In the genomic region with DNA sequence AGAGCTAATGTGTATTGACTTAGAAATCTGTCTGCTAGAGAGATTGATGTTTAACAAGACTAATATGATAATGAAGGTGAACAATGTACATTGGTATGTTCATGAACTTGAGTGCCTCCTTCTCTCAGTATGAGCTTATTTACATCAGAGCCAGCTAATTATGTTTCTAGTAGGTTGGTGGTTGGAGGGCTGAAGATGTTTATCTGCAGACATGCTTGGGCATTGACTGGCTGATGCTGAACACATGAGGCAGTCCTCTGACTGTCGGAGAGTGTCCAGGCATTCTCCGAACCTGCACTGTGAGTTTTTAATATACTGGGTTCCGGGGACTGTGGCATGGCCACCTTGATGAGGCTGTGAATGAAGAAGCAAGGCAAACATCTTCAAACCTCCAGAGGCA, we compare ENCODE assay signal across 33 cellular contexts. TPM values are rescaled to one million over a fixed set of nuclear protein-coding genes. Genes with fewer than 3 reads are reported as not detected.
A peak's percentile ranks its signal among the peaks of the same experiment; 100 is the strongest.
DNase-seq lines count a peak whose midpoint lies in the region; ATAC-seq and TF ChIP-seq lines count a peak whose summit lies in the region.
"Had no signal": no experiment of that assay in that cellular context is flagged by ENCODE, and none has a peak within 500 bp of the region (broad histone marks: within the 10 kb centered on the region; RNA-seq: fewer than 3 reads in every experiment).

No MANE protein-coding gene starts in this region.

- CTCF ChIA-PET in mammary epithelial cell (lab: Charles Lee; ENCODE audit: low non-redundant PET), result no interaction called here
- CTCF ChIA-PET in SK-N-SH (lab: Yijun Ruan, JAX), result no interaction called here

- peak; percentile 74 for ATAC-seq in foreskin keratinocyte
- ATAC-seq: esophagus mucosa; heart right ventricle; left colon; stimulated activated effector memory CD8-positive, alpha-beta T cell treated with anti-CD3 and anti-CD28 coated beads, Interleukin-12 subunit alpha, Interleukin-12 subunit beta, amount 100 ng/mL, for 72 hours; T-cell; WTC11 had no signal

- H3K4me1 ChIP-seq in mammary epithelial cell (ENCODE audit: insufficient read depth, low read length), result no peaks in the 10 kb centered on the region
- H3K4me1 ChIP-seq in breast epithelium, result no peaks in the 10 kb centered on the region
- peaks cover 3 to 17% of the 10 kb centered on the region in 2 experiments for H3K4me1 ChIP-seq in SK-N-SH (ENCODE audit: control insufficient read depth in 1 of 2, insufficient read depth in 2 of 2, low read depth in 1 of 2, low read length in 1 of 2)
- H3K4me1 ChIP-seq in foreskin keratinocyte, result peaks cover 4% of the 10 kb centered on the region
- H3K4me1 ChIP-seq: heart right ventricle, SJCRH30, transverse colon had no signal

- H3K36me3 ChIP-seq in mammary epithelial cell (ENCODE audit: insufficient read depth, low read length) (no peaks in the 10 kb centered on the region), breast epithelium (no peaks in the 10 kb centered on the region), SK-N-SH (replicated peaks in 1 of 2; ENCODE audit: control insufficient read depth in 1 of 2, insufficient read depth in 2 of 2, low read length in 1 of 2) (no peaks in the 10 kb centered on the region)
- H3K36me3 ChIP-seq: heart right ventricle, SJCRH30, transverse colon had no signal

- BruUV-seq in mammary epithelial cell (replicated peaks; lab: Mats Ljungman, UMichigan), result no TSS peak

- intact Hi-C loops in mammary epithelial cell (cut with micrococcal nuclease) (no loop called here), breast epithelium (cut with DNase I; ENCODE audit: low total_unique reads) (no loop called here)

- no peak overlapping the region for H3K4me3 ChIP-seq in mammary epithelial cell (replicated peaks in 1 of 3; ENCODE audit: insufficient read depth in 1 of 3, low read depth in 2 of 3, low read length in 3 of 3)
- no peak overlapping the region for H3K4me3 ChIP-seq in breast epithelium
- no peak overlapping the region for H3K4me3 ChIP-seq in SK-N-SH (ENCODE audit: low read depth in 2 of 2, low read length in 1 of 2)
- H3K4me3 ChIP-seq: heart right ventricle, MG63, SJCRH30, transverse colon had no signal

- H3K79me2 ChIP-seq in mammary epithelial cell (ENCODE audit: insufficient read depth, low read length) (no peaks in the 10 kb centered on the region), SK-N-SH (ENCODE audit: insufficient read depth) (no peaks in the 10 kb centered on the region)

- H3K9ac ChIP-seq in mammary epithelial cell (ENCODE audit: insufficient read depth, low read length), result no peak overlapping the region
- no peak overlapping the region; the same call in 1 of the 2 replicates for H3K9ac ChIP-seq in SK-N-SH

- TF ChIP-seq CTCF in mammary epithelial cell (conservative IDR thresholded peaks at IDR 0.05 in 1 of 2, IDR thresholded peaks at IDR 0.05 in 1 of 2; ENCODE audit: extremely low read depth in 1 of 2, insufficient read depth in 1 of 2, low read depth in 1 of 2, low read length in 2 of 2) (no peak), breast epithelium (IDR thresholded peaks at IDR 0.05) (no peak), SK-N-SH (IDR thresholded peaks at IDR 0.05) (no peak), foreskin keratinocyte (conservative IDR thresholded peaks at IDR 0.05) (no peak)

- no peaks in the 10 kb centered on the region for H3K9me2 ChIP-seq in SK-N-SH

- no peaks in the 10 kb centered on the region for H3F3A ChIP-seq in SK-N-SH (replicated peaks; ENCODE audit: insufficient read depth)

- H3K9me3 ChIP-seq in mammary epithelial cell (replicated peaks; ENCODE audit: insufficient read depth, low read length), result no peaks in the 10 kb centered on the region
- no peaks in the 10 kb centered on the region for H3K9me3 ChIP-seq in breast epithelium
- no peaks in the 10 kb centered on the region for H3K9me3 ChIP-seq in SK-N-SH
- H3K9me3 ChIP-seq: heart right ventricle, MG63, SJCRH30, transverse colon had no signal

- TF ChIP-seq RAD21 in SK-N-SH (IDR thresholded peaks at IDR 0.05; ENCODE audit: low read length), result no peak

- TF ChIP-seq POLR2A in breast epithelium (IDR thresholded peaks at IDR 0.05), result no peak

- H2AFZ ChIP-seq in mammary epithelial cell (ENCODE audit: low read depth, low read length), result peak overlapping the region; percentile 34
- H2AFZ ChIP-seq in SK-N-SH (ENCODE audit: low read depth), result peak overlapping the region; percentile 72

- POLR2A ChIA-PET in SK-N-SH (lab: Yijun Ruan, JAX), result no interaction called here

- no peak for TF ChIP-seq EP300 in SK-N-SH (IDR thresholded peaks at IDR 0.05; ENCODE audit: borderline replicate concordance in 1 of 2, low read depth in 1 of 2, low read length in 1 of 2)

- H3K4me2 ChIP-seq in mammary epithelial cell (ENCODE audit: insufficient read depth, low read depth, low read length) (no peak overlapping the region), SK-N-SH (peak overlapping the region; percentile 61)

- peak; percentile 74 for DNase-seq in mammary epithelial cell
- no peak for DNase-seq in breast epithelium (ENCODE audit: low spot score in 2 of 2)
- no peak for DNase-seq in SK-N-SH
- peak; percentile 77 to 88 for DNase-seq in foreskin keratinocyte
- no peak for DNase-seq in substantia nigra (lab: John Stamatoyannopoulos, UW)
- no peak for DNase-seq in activated T-cell treated with anti-CD3 and anti-CD28 coated beads, Interleukin-2, amount 50 U/mL, for 48 hours
- DNase-seq in activated naive CD4-positive, alpha-beta T cell (lab: John Stamatoyannopoulos, UW), result no peak
- no peak for DNase-seq in iPS-NIHi11 (ENCODE audit: low spot score)
- DNase-seq: 8988T; activated CD4-positive, alpha-beta T cell treated with anti-CD3 and anti-CD28 coated beads, Interleukin-2, amount 50 U/mL, for 1 hour; activated effector memory CD4-positive, alpha-beta T cell treated with anti-CD3 and anti-CD28 coated beads, Interleukin-2, amount 50 U/mL, for 16 hours; activated naive CD8-positive, alpha-beta T cell treated with anti-CD3 and anti-CD28 coated beads, Interleukin-2, amount 10 ng/mL, durations not matched to agents 7 days and 5 days; activated T-cell treated with anti-CD3 and anti-CD28 coated beads, Interleukin-2, amount 50 U/mL, for 1 hour; CD4-positive, alpha-beta T cell; cerebellar nuclear complex; dermis blood vessel endothelial cell; endodermal cell; foreskin melanocyte; heart right ventricle; KG1; left colon; MG63; NCI-H1417 treated with DMSO at 0.1 percent for 48 hours; NCI-H2029 treated with DMSO at 0.1 percent for 48 hours; NCI-H82; RPMI8226; SJCRH30; T-cell; transverse colon had no signal

- dilution Hi-C loops in mammary epithelial cell (cut with HindIII; ENCODE audit: low sequenced_read_pairs), result no loop called here

- WGBS in mammary epithelial cell (ENCODE audit: low coverage, missing lambda C conversion rate), result 2% methylated on average over 3 of the region's 3 CpGs
- 49% methylated on average over 3 of the region's 3 CpGs for WGBS in SK-N-SH (ENCODE audit: low lambda C conversion rate)

- H4K20me1 ChIP-seq in mammary epithelial cell (ENCODE audit: insufficient read depth, low read length) (no peaks in the 10 kb centered on the region), SK-N-SH (ENCODE audit: insufficient read depth) (no peaks in the 10 kb centered on the region)

- in situ Hi-C loops in mammary epithelial cell (cut with MboI; ENCODE audit: low sequenced_read_pairs in 2 of 2), result no loop called here

- H3K27me3 ChIP-seq in mammary epithelial cell (ENCODE audit: insufficient read depth, low read length) (no peaks in the 10 kb centered on the region), breast epithelium (no peaks in the 10 kb centered on the region), SK-N-SH (ENCODE audit: insufficient read depth) (no peaks in the 10 kb centered on the region), foreskin keratinocyte (no peaks in the 10 kb centered on the region)
- H3K27me3 ChIP-seq: MG63, SJCRH30, transverse colon had no signal

- no peak overlapping the region for H3K27ac ChIP-seq in mammary epithelial cell (ENCODE audit: insufficient read depth, low read depth, low read length)
- H3K27ac ChIP-seq in breast epithelium, result no peak overlapping the region
- H3K27ac ChIP-seq in SK-N-SH (ENCODE audit: low read depth in 2 of 2, low read length in 1 of 2), result peak overlapping the region in 1 of 2 experiments; percentile 48; a peak in 2 of 4 replicates
- H3K27ac ChIP-seq in foreskin keratinocyte, result no peak overlapping the region
- H3K27ac ChIP-seq in substantia nigra (ENCODE audit: low read depth, low read length, poor library complexity, severe bottlenecking), result no peak overlapping the region
- H3K27ac ChIP-seq: heart right ventricle, HL-60, SJCRH30, transverse colon had no signal

TF ChIP-seq in SK-N-SH, 30 proteins besides CTCF, POLR2A, EP300 and RAD21:
- TF ChIP-seq JUND (IDR thresholded peaks at IDR 0.05) (no peak), TCF12 (IDR thresholded peaks at IDR 0.05) (peak; percentile 18; the same call in 1 of the 2 replicates), FOXM1 (IDR thresholded peaks at IDR 0.05; ENCODE audit: low read depth) (no peak), GABPA (IDR thresholded peaks at IDR 0.05; ENCODE audit: low read depth) (no peak), RCOR1 (IDR thresholded peaks at IDR 0.05; ENCODE audit: low read length) (no peak), TAF1 (IDR thresholded peaks at IDR 0.05; ENCODE audit: borderline replicate concordance, low read depth, low read length) (no peak), MEF2A (IDR thresholded peaks at IDR 0.05; ENCODE audit: borderline replicate concordance, low read depth) (no peak), FOXJ3 (CRISPR knock-in tag; IDR thresholded peaks at IDR 0.05) (no peak), POLR2AphosphoS5 (IDR thresholded peaks at IDR 0.05; ENCODE audit: low read depth, low read length) (peak; percentile 45; the same call in 1 of the 2 replicates)
- TF ChIP-seq, protein P1, sequence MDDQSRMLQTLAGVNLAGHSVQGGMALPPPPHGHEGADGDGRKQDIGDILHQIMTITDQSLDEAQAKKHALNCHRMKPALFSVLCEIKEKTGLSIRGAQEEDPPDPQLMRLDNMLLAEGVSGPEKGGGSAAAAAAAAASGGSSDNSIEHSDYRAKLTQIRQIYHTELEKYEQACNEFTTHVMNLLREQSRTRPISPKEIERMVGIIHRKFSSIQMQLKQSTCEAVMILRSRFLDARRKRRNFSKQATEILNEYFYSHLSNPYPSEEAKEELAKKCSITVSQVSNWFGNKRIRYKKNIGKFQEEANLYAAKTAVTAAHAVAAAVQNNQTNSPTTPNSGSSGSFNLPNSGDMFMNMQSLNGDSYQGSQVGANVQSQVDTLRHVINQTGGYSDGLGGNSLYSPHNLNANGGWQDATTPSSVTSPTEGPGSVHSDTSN (IDR thresholded peaks at IDR 0.05), result peak; percentile 36
TF ChIP-seq in SK-N-SH: peak in this region for 3.

RNA-seq across cellular contexts. Expression of a gene that starts 47.5 kb away (rescaled TPM):
- total RNA-seq in mammary epithelial cell (under 1 TPM in 1 of 2 donors, not detected in 1; 0.17 TPM), breast epithelium (1 to 10 TPM; 1.6 to 6.9 (median 2.0) TPM), foreskin keratinocyte (0.20 and 0.25 TPM in 2 replicates)
- polyA plus RNA-seq in mammary epithelial cell (0.05 TPM), SK-N-SH (2012; rRNA removed) (18.2 and 20.0 TPM in 2 replicates), foreskin keratinocyte (0.07 TPM in 1 of 2 replicates, not detected in the other)
- not detected for polyA minus RNA-seq in mammary epithelial cell
- 24.8 and 24.9 TPM in 2 replicates for polyA plus RNA-seq in SK-N-SH (2012; cell fraction: cytosol; rRNA removed)
- polyA plus RNA-seq in SK-N-SH (2012; cell fraction: nucleus; rRNA removed), result 20.6 and 31.6 TPM in 2 replicates
- total RNA-seq: activated naive CD8-positive, alpha-beta T cell treated with anti-CD3 and anti-CD28 coated beads, Interleukin-2, amount 10 ng/mL, durations not matched to agents 7 days and 5 days; CD4-positive, alpha-beta T cell; esophagus mucosa had no signal

Comparison
In these comparisons a context has a peak if more than half of its experiments do, and no peak if none do; other contexts are left out.
1. DNase-seq: peak in mammary epithelial cell (single experiment) and foreskin keratinocyte (2 of 2); none in breast epithelium (0 of 2), SK-N-SH (single experiment), substantia nigra (0 of 49), activated T-cell treated with anti-CD3 and anti-CD28 coated beads, Interleukin-2, amount 50 U/mL, for 48 hours (0 of 2), activated naive CD4-positive, alpha-beta T cell (0 of 4) and iPS-NIHi11 (single experiment).